In the genomic region with DNA sequence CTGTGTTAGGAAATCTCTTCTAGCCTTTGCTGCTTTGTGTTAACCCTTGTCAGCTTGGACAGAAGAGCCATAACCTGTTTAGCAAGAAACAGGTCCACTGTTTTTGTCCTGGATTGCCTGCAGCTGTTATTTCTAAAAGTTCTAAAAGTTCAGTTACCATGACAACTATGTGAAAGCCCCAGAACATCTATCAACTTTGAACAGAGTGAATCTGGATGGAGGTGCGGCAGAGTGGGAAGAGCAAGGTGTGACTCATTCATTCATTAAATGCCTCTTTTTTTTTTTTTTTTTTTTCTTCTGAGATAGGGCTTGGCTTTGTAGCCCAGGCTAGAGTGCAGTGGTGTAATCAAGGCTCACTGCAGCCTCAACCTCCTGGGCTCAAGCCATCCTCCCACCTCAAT, we compare ENCODE assay signal across 16 cellular contexts. TPM values are rescaled to one million over a fixed set of nuclear protein-coding genes. Genes with fewer than 3 reads are reported as not detected.
DNase-seq lines count a peak whose midpoint lies in the region; ATAC-seq and TF ChIP-seq lines count a peak whose summit lies in the region.
"Had no signal": no experiment of that assay in that cellular context is flagged by ENCODE, and none has a peak within 500 bp of the region (broad histone marks: within the 10 kb centered on the region; RNA-seq: fewer than 3 reads in every experiment).

No MANE protein-coding gene starts in this region.

- H3K27me3 Mint-ChIP-seq in activated naive CD4-positive, alpha-beta T cell treated with anti-CD3 and anti-CD28 coated beads for 36 hours (ENCODE audit: low read depth), result no peaks in the 10 kb centered on the region
- H3K27me3 Mint-ChIP-seq in activated naive CD4-positive, alpha-beta T cell treated with anti-CD3 and anti-CD28 coated beads, Interleukin-2, amount 10 ng/mL, durations not matched to agents 7 days and 5 days, result peaks cover 6% of the 10 kb centered on the region
- no peaks in the 10 kb centered on the region for H3K27me3 Mint-ChIP-seq in T-helper 17 cell
- H3K27me3 Mint-ChIP-seq in T-helper 2 cell treated with Interferon-gamma antibody and Interleukin-4, amounts not matched to agents 5 μg/mL and 100 μg/mL, for 36 hours (ENCODE audit: low read depth), result peaks cover 7% of the 10 kb centered on the region

- H3K9me3 ChIP-seq in T-helper 17 cell (ENCODE audit: control insufficient read depth, low read length, poor library complexity, severe bottlenecking) (no peaks in the 10 kb centered on the region), thyroid gland (no peaks in the 10 kb centered on the region)
- H3K9me3 ChIP-seq: SJSA1 had no signal

- H3K4me3 ChIP-seq in thyroid gland (replicated peaks in 1 of 3), result no peak overlapping the region
- H3K4me3 ChIP-seq: cardiac muscle cell, SJSA1 had no signal

- no peaks in the 10 kb centered on the region for H3K27me3 ChIP-seq in thyroid gland
- H3K27me3 ChIP-seq: cardiac muscle cell, SJSA1 had no signal

- no peak for TF ChIP-seq CTCF in thyroid gland (IDR thresholded peaks at IDR 0.05)

- no peak overlapping the region for H3K27ac Mint-ChIP-seq in activated naive CD4-positive, alpha-beta T cell treated with anti-CD3 and anti-CD28 coated beads for 36 hours
- no peak overlapping the region for H3K27ac Mint-ChIP-seq in activated naive CD4-positive, alpha-beta T cell treated with anti-CD3 and anti-CD28 coated beads, Interleukin-2, amount 10 ng/mL, durations not matched to agents 7 days and 5 days
- H3K27ac Mint-ChIP-seq in T-helper 17 cell, result no peak overlapping the region
- H3K27ac Mint-ChIP-seq in T-helper 2 cell treated with Interferon-gamma antibody and Interleukin-4, amounts not matched to agents 5 μg/mL and 100 μg/mL, for 36 hours, result no peak overlapping the region

- H3K36me3 ChIP-seq in thyroid gland, result no peaks in the 10 kb centered on the region
- H3K36me3 ChIP-seq: cardiac muscle cell, SJSA1 had no signal

- ATAC-seq in T-helper 17 cell (peak; percentile 25), HG02840 (IDR thresholded peaks at IDR 0.05; ENCODE audit: low FRiP score, unreplicated experiment) (no peak)
- ATAC-seq: activated T-cell treated with anti-CD3 and anti-CD28 coated beads, Interleukin-2, amount 50 U/mL, for 4 hours had no signal

- CTCF ChIA-PET in activated naive CD4-positive, alpha-beta T cell treated with anti-CD3 and anti-CD28 coated beads for 36 hours (lab: Charles Lee), result interaction anchor here (0.9 kb wide), 1 partner anchor 79 kb away, joined by 3 read pairs; no protein-coding TSS in a partner anchor
- CTCF ChIA-PET in activated naive CD4-positive, alpha-beta T cell treated with anti-CD3 and anti-CD28 coated beads, Interleukin-2, amount 10 ng/mL, durations not matched to agents 7 days and 5 days (lab: Charles Lee), result interaction anchor here (0.6 kb wide), 1 partner anchor 45 kb away, joined by 3 read pairs; no protein-coding TSS in a partner anchor

- no peak overlapping the region for H3K4me3 Mint-ChIP-seq in activated naive CD4-positive, alpha-beta T cell treated with anti-CD3 and anti-CD28 coated beads for 36 hours
- H3K4me3 Mint-ChIP-seq in activated naive CD4-positive, alpha-beta T cell treated with anti-CD3 and anti-CD28 coated beads, Interleukin-2, amount 10 ng/mL, durations not matched to agents 7 days and 5 days, result no peak overlapping the region
- no peak overlapping the region for H3K4me3 Mint-ChIP-seq in T-helper 17 cell
- H3K4me3 Mint-ChIP-seq in T-helper 2 cell treated with Interferon-gamma antibody and Interleukin-4, amounts not matched to agents 5 μg/mL and 100 μg/mL, for 36 hours, result no peak overlapping the region
- H3K4me3 Mint-ChIP-seq: activated T-cell treated with anti-CD3 and anti-CD28 coated beads, Interleukin-2, amount 50 U/mL, for 4 hours had no signal

- WGBS in thyroid gland, 2 donors, result 19 to 27% methylated on average over 1 of the region's 1 CpG

- H3K4me1 Mint-ChIP-seq in activated naive CD4-positive, alpha-beta T cell treated with anti-CD3 and anti-CD28 coated beads for 36 hours (ENCODE audit: low read depth), result no peaks in the 10 kb centered on the region
- no peaks in the 10 kb centered on the region for H3K4me1 Mint-ChIP-seq in activated naive CD4-positive, alpha-beta T cell treated with anti-CD3 and anti-CD28 coated beads, Interleukin-2, amount 10 ng/mL, durations not matched to agents 7 days and 5 days
- H3K4me1 Mint-ChIP-seq in T-helper 17 cell, result no peaks in the 10 kb centered on the region
- no peaks in the 10 kb centered on the region for H3K4me1 Mint-ChIP-seq in T-helper 2 cell treated with Interferon-gamma antibody and Interleukin-4, amounts not matched to agents 5 μg/mL and 100 μg/mL, for 36 hours (ENCODE audit: low read depth)

- DNase-seq in activated naive CD4-positive, alpha-beta T cell treated with anti-CD3 and anti-CD28 coated beads for 36 hours, result peak; percentile 10
- no peak for DNase-seq in activated naive CD4-positive, alpha-beta T cell treated with anti-CD3 and anti-CD28 coated beads, Interleukin-2, amount 10 ng/mL, durations not matched to agents 7 days and 5 days
- DNase-seq in T-helper 17 cell, result no peak
- DNase-seq in islet precursor cell, result peak; percentile 86
- peak; percentile 22 to 44 for DNase-seq in thyroid gland
- DNase-seq in T-helper 2 cell treated with Interferon-gamma antibody and Interleukin-4, amounts not matched to agents 5 μg/mL and 100 μg/mL, for 36 hours (ENCODE audit: low spot score), result no peak
- DNase-seq in NCI-H187 treated with DMSO at 0.1 percent for 48 hours (lab: John Stamatoyannopoulos, UW), result no peak
- DNase-seq: activated CD4-positive, CD25-positive, alpha-beta regulatory T cell treated with anti-CD3 and anti-CD28 coated beads, Interleukin-2, amount 50 U/mL, for 72 hours; activated T-cell treated with anti-CD3 and anti-CD28 coated beads, Interleukin-2, amount 50 U/mL, for 4 hours; erythroblast; H7; MV-4-11; NCI-H526 had no signal

- no peak for TF ChIP-seq POLR2A in thyroid gland (IDR thresholded peaks at IDR 0.05)

- H3K36me3 Mint-ChIP-seq in activated naive CD4-positive, alpha-beta T cell treated with anti-CD3 and anti-CD28 coated beads for 36 hours (ENCODE audit: low read depth), result no peaks in the 10 kb centered on the region
- H3K36me3 Mint-ChIP-seq in activated naive CD4-positive, alpha-beta T cell treated with anti-CD3 and anti-CD28 coated beads, Interleukin-2, amount 10 ng/mL, durations not matched to agents 7 days and 5 days, result no peaks in the 10 kb centered on the region
- no peaks in the 10 kb centered on the region for H3K36me3 Mint-ChIP-seq in T-helper 17 cell (ENCODE audit: low read depth)
- H3K36me3 Mint-ChIP-seq in T-helper 2 cell treated with Interferon-gamma antibody and Interleukin-4, amounts not matched to agents 5 μg/mL and 100 μg/mL, for 36 hours (ENCODE audit: low read depth), result no peaks in the 10 kb centered on the region

- peaks cover 0 to 10% of the 10 kb centered on the region in 2 donors for H3K4me1 ChIP-seq in thyroid gland
- H3K4me1 ChIP-seq: SJSA1 had no signal

- no peaks in the 10 kb centered on the region for H3K9me3 Mint-ChIP-seq in activated naive CD4-positive, alpha-beta T cell treated with anti-CD3 and anti-CD28 coated beads for 36 hours
- H3K9me3 Mint-ChIP-seq in activated naive CD4-positive, alpha-beta T cell treated with anti-CD3 and anti-CD28 coated beads, Interleukin-2, amount 10 ng/mL, durations not matched to agents 7 days and 5 days, result no peaks in the 10 kb centered on the region
- no peaks in the 10 kb centered on the region for H3K9me3 Mint-ChIP-seq in T-helper 2 cell treated with Interferon-gamma antibody and Interleukin-4, amounts not matched to agents 5 μg/mL and 100 μg/mL, for 36 hours
- H3K9me3 Mint-ChIP-seq: activated T-cell treated with anti-CD3 and anti-CD28 coated beads, Interleukin-2, amount 50 U/mL, for 4 hours had no signal

- H3K27ac ChIP-seq in thyroid gland, result no peak overlapping the region
- H3K27ac ChIP-seq: cardiac muscle cell, SJSA1 had no signal

- intact Hi-C loops in activated naive CD4-positive, alpha-beta T cell treated with anti-CD3 and anti-CD28 coated beads for 36 hours (cut with micrococcal nuclease), result no loop called here
- intact Hi-C loops in thyroid gland (cut with DNase I), result no loop called here

RNA-seq across cellular contexts. Expression of a gene that starts 50.5 kb away (rescaled TPM):
- 10 to 100 TPM; 90.1 to 93.3 TPM for total RNA-seq in activated naive CD4-positive, alpha-beta T cell treated with anti-CD3 and anti-CD28 coated beads for 36 hours
- 10 to 100 TPM; 31.3 to 41.9 TPM for total RNA-seq in T-helper 17 cell
- 10 to 100 TPM; 52.5 to 79.8 (median 61.6) TPM for total RNA-seq in thyroid gland

Comparison
In these comparisons a context has a peak if more than half of its experiments do, and no peak if none do; other contexts are left out.
1. DNase-seq: peak in activated naive CD4-positive, alpha-beta T cell treated with anti-CD3 and anti-CD28 coated beads for 36 hours (single experiment), islet precursor cell (single experiment) and thyroid gland (2 of 2); none in activated naive CD4-positive, alpha-beta T cell treated with anti-CD3 and anti-CD28 coated beads, Interleukin-2, amount 10 ng/mL, durations not matched to agents 7 days and 5 days (single experiment), T-helper 17 cell (0 of 3), T-helper 2 cell treated with Interferon-gamma antibody and Interleukin-4, amounts not matched to agents 5 μg/mL and 100 μg/mL, for 36 hours (single experiment) and NCI-H187 treated with DMSO at 0.1 percent for 48 hours (single experiment).